Comparison of ENCODE assay signal across 28 cellular contexts in genomic region chr3:22952860-22953259, GRCh38.
"Had no signal": no experiment of that assay in that cellular context is flagged by ENCODE, and none has a peak within 500 bp of the region (broad histone marks: within the 10 kb centered on the region; RNA-seq: fewer than 3 reads in every experiment).

No MANE protein-coding gene starts in this region.

- H3K27ac ChIP-seq: adrenal gland, body of pancreas, colonic mucosa had no signal

- H3K4me3 Mint-ChIP-seq: activated CD4-positive, alpha-beta memory T cell treated with anti-CD3 and anti-CD28 coated beads for 36 hours; activated CD4-positive, alpha-beta T cell treated with anti-CD3 and anti-CD28 coated beads for 36 hours; activated CD4-positive, alpha-beta T cell treated with anti-CD3 and anti-CD28 coated beads, Interleukin-2, amount 10 ng/mL, durations not matched to agents 24 days and 14 days; activated CD8-positive, alpha-beta memory T cell treated with anti-CD3 and anti-CD28 coated beads, Interleukin-2, amount 10 ng/mL, durations not matched to agents 7 days and 5 days; activated CD8-positive, alpha-beta T cell treated with anti-CD3 and anti-CD28 coated beads, Interleukin-2, amount 10 ng/mL, durations not matched to agents 7 days and 5 days; activated naive CD4-positive, alpha-beta T cell treated with anti-CD3 and anti-CD28 coated beads for 36 hours; activated naive CD4-positive, alpha-beta T cell treated with anti-CD3 and anti-CD28 coated beads, Interleukin-2, amount 50 U/mL, for 24 hours; activated naive CD8-positive, alpha-beta T cell treated with anti-CD3 and anti-CD28 coated beads for 36 hours; activated naive CD8-positive, alpha-beta T cell treated with anti-CD3 and anti-CD28 coated beads, Interleukin-2, amount 50 U/mL, for 24 hours; activated T-helper 1 cell treated with anti-CD3 and anti-CD28 coated beads, Interleukin-12 subunit alpha, Interleukin-12 subunit beta, Interleukin-2, Interleukin-4 antibody, amounts not matched to agents 30 ng/mL and 10 ng/mL and 1 ng/mL, durations not matched to agents 14 hours and 24 hours and 36 hours had no signal

- DNase-seq: activated CD4-positive, alpha-beta memory T cell treated with anti-CD3 and anti-CD28 coated beads for 36 hours; activated CD4-positive, alpha-beta T cell treated with anti-CD3 and anti-CD28 coated beads for 36 hours; activated CD4-positive, alpha-beta T cell treated with anti-CD3 and anti-CD28 coated beads, Interleukin-2, amount 10 ng/mL, durations not matched to agents 24 days and 14 days; activated CD4-positive, CD25-positive, alpha-beta regulatory T cell; activated CD4-positive, CD25-positive, alpha-beta regulatory T cell treated with anti-CD3 and anti-CD28 coated beads, Interleukin-2, amount 50 U/mL, for 72 hours; activated CD8-positive, alpha-beta memory T cell treated with anti-CD3 and anti-CD28 coated beads, Interleukin-2, amount 10 ng/mL, durations not matched to agents 7 days and 5 days; activated CD8-positive, alpha-beta memory T cell treated with anti-CD3 and anti-CD28 coated beads, Interleukin-2, amount 50 U/mL, for 4 hours; activated CD8-positive, alpha-beta T cell treated with anti-CD3 and anti-CD28 coated beads, Interleukin-2, amount 10 ng/mL, durations not matched to agents 7 days and 5 days; activated effector memory CD4-positive, alpha-beta T cell treated with anti-CD3 and anti-CD28 coated beads, Interleukin-2, amount 50 U/mL, for 16 hours; activated naive CD4-positive, alpha-beta T cell treated with anti-CD3 and anti-CD28 coated beads for 36 hours; activated naive CD8-positive, alpha-beta T cell treated with anti-CD3 and anti-CD28 coated beads for 36 hours; activated naive CD8-positive, alpha-beta T cell treated with anti-CD3 and anti-CD28 coated beads, Interleukin-2, amount 50 U/mL, for 24 hours; activated T-cell treated with anti-CD3 and anti-CD28 coated beads, Interleukin-2, amount 50 U/mL, for 1 hour; activated T-cell treated with anti-CD3 and anti-CD28 coated beads, Interleukin-2, amount 50 U/mL, for 48 hours; adrenal gland; amygdala; aorta; body of pancreas; central memory CD4-positive, alpha-beta T cell; cerebellar nuclear complex; colonic mucosa; effector CD8-positive, alpha-beta T cell; foreskin fibroblast; T-helper 2 cell had no signal

- H3K4me1 Mint-ChIP-seq: activated CD4-positive, alpha-beta T cell treated with anti-CD3 and anti-CD28 coated beads for 36 hours; activated CD4-positive, alpha-beta T cell treated with anti-CD3 and anti-CD28 coated beads, Interleukin-2, amount 10 ng/mL, durations not matched to agents 24 days and 14 days; activated CD8-positive, alpha-beta memory T cell treated with anti-CD3 and anti-CD28 coated beads, Interleukin-2, amount 10 ng/mL, durations not matched to agents 7 days and 5 days; activated naive CD4-positive, alpha-beta T cell treated with anti-CD3 and anti-CD28 coated beads, Interleukin-2, amount 50 U/mL, for 24 hours; activated naive CD8-positive, alpha-beta T cell treated with anti-CD3 and anti-CD28 coated beads for 36 hours; activated naive CD8-positive, alpha-beta T cell treated with anti-CD3 and anti-CD28 coated beads, Interleukin-2, amount 50 U/mL, for 24 hours had no signal

- H3K9me3 Mint-ChIP-seq: activated CD4-positive, alpha-beta T cell treated with anti-CD3 and anti-CD28 coated beads, Interleukin-2, amount 10 ng/mL, durations not matched to agents 24 days and 14 days; activated naive CD4-positive, alpha-beta T cell treated with anti-CD3 and anti-CD28 coated beads, Interleukin-2, amount 50 U/mL, for 24 hours; activated T-helper 1 cell treated with anti-CD3 and anti-CD28 coated beads, Interleukin-12 subunit alpha, Interleukin-12 subunit beta, Interleukin-2, Interleukin-4 antibody, amounts not matched to agents 30 ng/mL and 10 ng/mL and 1 ng/mL, durations not matched to agents 14 hours and 24 hours and 36 hours; activated T-helper 2 cell treated with anti-CD3 and anti-CD28 coated beads, Interferon-gamma antibody, Interleukin-2, Interleukin-4, amounts not matched to agents 10 μg/mL and 5 μg/mL and 100 μg/mL, durations not matched to agents 14 hours and 24 hours and 36 hours had no signal

- H3K9me3 ChIP-seq: adrenal gland, body of pancreas, colonic mucosa had no signal

- ATAC-seq: activated CD4-positive, alpha-beta T cell treated with anti-CD3 and anti-CD28 coated beads for 36 hours; activated CD8-positive, alpha-beta memory T cell treated with anti-CD3 and anti-CD28 coated beads, Interleukin-2, amount 10 ng/mL, durations not matched to agents 7 days and 5 days; activated CD8-positive, alpha-beta T cell treated with anti-CD3 and anti-CD28 coated beads, Interleukin-2, amount 10 ng/mL, durations not matched to agents 7 days and 5 days; activated naive CD8-positive, alpha-beta T cell treated with anti-CD3 and anti-CD28 coated beads, Interleukin-2, amount 50 U/mL, for 24 hours; body of pancreas; esophagus mucosa had no signal

- H3K27ac Mint-ChIP-seq: activated CD4-positive, alpha-beta memory T cell treated with anti-CD3 and anti-CD28 coated beads for 36 hours; activated CD4-positive, alpha-beta T cell treated with anti-CD3 and anti-CD28 coated beads for 36 hours; activated CD4-positive, alpha-beta T cell treated with anti-CD3 and anti-CD28 coated beads, Interleukin-2, amount 10 ng/mL, durations not matched to agents 24 days and 14 days; activated CD8-positive, alpha-beta memory T cell treated with anti-CD3 and anti-CD28 coated beads, Interleukin-2, amount 10 ng/mL, durations not matched to agents 7 days and 5 days; activated CD8-positive, alpha-beta T cell treated with anti-CD3 and anti-CD28 coated beads, Interleukin-2, amount 10 ng/mL, durations not matched to agents 7 days and 5 days; activated naive CD4-positive, alpha-beta T cell treated with anti-CD3 and anti-CD28 coated beads for 36 hours; activated naive CD4-positive, alpha-beta T cell treated with anti-CD3 and anti-CD28 coated beads, Interleukin-2, amount 50 U/mL, for 24 hours; activated naive CD8-positive, alpha-beta T cell treated with anti-CD3 and anti-CD28 coated beads for 36 hours; activated naive CD8-positive, alpha-beta T cell treated with anti-CD3 and anti-CD28 coated beads, Interleukin-2, amount 50 U/mL, for 24 hours; activated T-helper 1 cell treated with anti-CD3 and anti-CD28 coated beads, Interleukin-12 subunit alpha, Interleukin-12 subunit beta, Interleukin-2, Interleukin-4 antibody, amounts not matched to agents 30 ng/mL and 10 ng/mL and 1 ng/mL, durations not matched to agents 14 hours and 24 hours and 36 hours; activated T-helper 2 cell treated with anti-CD3 and anti-CD28 coated beads, Interferon-gamma antibody, Interleukin-2, Interleukin-4, amounts not matched to agents 10 μg/mL and 5 μg/mL and 100 μg/mL, durations not matched to agents 14 hours and 24 hours and 36 hours had no signal

- H3K36me3 ChIP-seq: adrenal gland, colonic mucosa had no signal

- H3K4me3 ChIP-seq: adrenal gland, body of pancreas, colonic mucosa had no signal

- H3K27me3 Mint-ChIP-seq: activated CD4-positive, alpha-beta memory T cell treated with anti-CD3 and anti-CD28 coated beads for 36 hours; activated CD4-positive, alpha-beta T cell treated with anti-CD3 and anti-CD28 coated beads for 36 hours; activated CD4-positive, alpha-beta T cell treated with anti-CD3 and anti-CD28 coated beads, Interleukin-2, amount 10 ng/mL, durations not matched to agents 24 days and 14 days; activated CD8-positive, alpha-beta memory T cell treated with anti-CD3 and anti-CD28 coated beads, Interleukin-2, amount 10 ng/mL, durations not matched to agents 7 days and 5 days; activated naive CD4-positive, alpha-beta T cell treated with anti-CD3 and anti-CD28 coated beads, Interleukin-2, amount 50 U/mL, for 24 hours; activated naive CD8-positive, alpha-beta T cell treated with anti-CD3 and anti-CD28 coated beads for 36 hours; activated naive CD8-positive, alpha-beta T cell treated with anti-CD3 and anti-CD28 coated beads, Interleukin-2, amount 50 U/mL, for 24 hours had no signal

- H3K36me3 Mint-ChIP-seq: activated CD4-positive, alpha-beta memory T cell treated with anti-CD3 and anti-CD28 coated beads for 36 hours; activated CD8-positive, alpha-beta memory T cell treated with anti-CD3 and anti-CD28 coated beads, Interleukin-2, amount 10 ng/mL, durations not matched to agents 7 days and 5 days; activated naive CD8-positive, alpha-beta T cell treated with anti-CD3 and anti-CD28 coated beads for 36 hours had no signal

- H3K27me3 ChIP-seq: adrenal gland, body of pancreas, colonic mucosa had no signal

- H3K4me1 ChIP-seq: adrenal gland, body of pancreas, colonic mucosa had no signal
